ENCODE assay signal across 2 cellular contexts in the genomic region with DNA sequence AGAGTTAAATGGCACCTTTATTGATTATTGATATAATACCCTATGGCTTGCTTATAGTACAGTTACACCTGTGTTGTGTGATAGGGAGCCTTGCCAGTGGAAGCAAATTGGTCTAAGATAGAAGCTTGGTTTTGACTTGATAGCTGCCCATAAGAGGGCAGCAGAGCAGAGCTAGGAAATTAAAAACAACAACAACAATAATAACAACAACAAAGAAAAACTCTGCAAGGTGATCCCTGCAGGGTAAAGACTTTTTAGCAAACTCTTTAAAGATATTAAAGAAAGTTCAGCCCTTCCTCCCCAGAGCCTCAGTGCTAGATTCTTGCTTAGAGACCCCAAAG.
TF ChIP-seq lines count a peak whose summit lies in the region.

No MANE protein-coding gene starts in this region.

TF ChIP-seq in GM23338, 12 proteins besides CTCF, POLR2A, EP300 and RAD21:
- TF ChIP-seq ZNF331 (CRISPR knock-in tag; IDR thresholded peaks at IDR 0.05; ENCODE audit: low read depth) (no peak), ZNF114 (CRISPR knock-in tag; IDR thresholded peaks at IDR 0.05) (no peak)

TF ChIP-seq in WTC11, 78 proteins besides CTCF, POLR2A, EP300 and RAD21:
- no peak for TF ChIP-seq JUN (CRISPR knock-in tag; IDR thresholded peaks at IDR 0.05)
- no peak for TF ChIP-seq ESRRA (CRISPR knock-in tag; IDR thresholded peaks at IDR 0.05; ENCODE audit: borderline replicate concordance)
- TF ChIP-seq HMGXB4 (CRISPR knock-in tag; IDR thresholded peaks at IDR 0.05), result no peak
- TF ChIP-seq FOXK1 (CRISPR knock-in tag; IDR thresholded peaks at IDR 0.05), result no peak
- no peak for TF ChIP-seq EMX1 (CRISPR knock-in tag; IDR thresholded peaks at IDR 0.05)
- no peak for TF ChIP-seq ZNF121 (CRISPR knock-in tag; IDR thresholded peaks at IDR 0.05)
- TF ChIP-seq FOXP1 (CRISPR knock-in tag; IDR thresholded peaks at IDR 0.05; ENCODE audit: borderline replicate concordance), result no peak
- TF ChIP-seq GABPB1 (CRISPR knock-in tag; IDR thresholded peaks at IDR 0.05), result no peak
